In the genomic region with DNA sequence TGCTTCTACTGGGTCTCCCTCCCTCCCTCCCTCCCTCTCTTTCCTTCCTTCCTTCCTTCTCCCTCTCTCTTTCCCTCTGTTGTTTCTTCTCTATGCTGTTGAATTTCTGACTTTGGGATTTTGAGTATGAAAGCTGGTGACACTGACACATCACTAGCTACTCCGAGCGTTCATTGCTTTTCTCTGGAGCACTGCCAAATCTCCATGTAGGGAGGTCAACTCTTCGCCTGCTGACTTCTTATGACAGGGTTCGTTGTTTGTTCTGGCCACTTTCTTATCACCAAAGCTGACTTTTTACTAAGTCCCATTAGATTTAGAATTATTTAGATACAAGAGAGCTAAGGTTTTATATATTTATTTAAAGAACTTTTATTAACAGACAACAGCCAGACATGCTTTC, we compare ENCODE assay signal across 13 cellular contexts. TPM values are rescaled to one million over a fixed set of nuclear protein-coding genes. Genes with fewer than 3 reads are reported as not detected.
A peak's percentile ranks its signal among the peaks of the same experiment; 100 is the strongest.
DNase-seq lines count a peak whose midpoint lies in the region; ATAC-seq and TF ChIP-seq lines count a peak whose summit lies in the region.
"Had no signal": no experiment of that assay in that cellular context is flagged by ENCODE, and none has a peak within 500 bp of the region (broad histone marks: within the 10 kb centered on the region; RNA-seq: fewer than 3 reads in every experiment).

No MANE protein-coding gene starts in this region.

- H4K8ac ChIP-seq in trophoblast cell (ENCODE audit: low read depth, low read length): no peak overlapping the region

- no peak overlapping the region for H4K12ac ChIP-seq in trophoblast cell (ENCODE audit: low read depth, low read length)

- H2AFZ ChIP-seq in trophoblast cell (ENCODE audit: insufficient read depth, low read length, poor library complexity): no peak overlapping the region

- H3K14ac ChIP-seq in trophoblast cell (ENCODE audit: low read length): no peak overlapping the region

- no peak for ATAC-seq in GM19397 (IDR thresholded peaks at IDR 0.05; ENCODE audit: unreplicated experiment)
- ATAC-seq in foreskin keratinocyte: no peak

- H3K79me1 ChIP-seq in trophoblast cell (ENCODE audit: low read length): no peaks in the 10 kb centered on the region

- peak overlapping the region; percentile 38 for H3K27ac Mint-ChIP-seq in activated T-helper 1 cell treated with anti-CD3 and anti-CD28 coated beads, Interleukin-12 subunit alpha, Interleukin-12 subunit beta, Interleukin-2, Interleukin-4 antibody, amounts not matched to agents 30 ng/mL and 10 ng/mL and 1 ng/mL, durations not matched to agents 14 hours and 24 hours and 36 hours

- CTCF ChIA-PET in HEK293T (lab: Yijun Ruan, JAX): interaction anchor here (1.0 to 1.4 kb wide), 3 partner anchors 25 to 63 kb away, joined by 3 read pairs; no protein-coding TSS in a partner anchor

- H3K79me2 ChIP-seq in trophoblast cell (ENCODE audit: control insufficient read depth, insufficient read depth, low read length, poor library complexity): no peaks in the 10 kb centered on the region

- no peak overlapping the region for H3K18ac ChIP-seq in trophoblast cell (ENCODE audit: low read length)

- no peaks in the 10 kb centered on the region for H3K9me3 ChIP-seq in trophoblast cell (ENCODE audit: insufficient read depth, low read depth, low read length)
- H3K9me3 ChIP-seq: breast epithelium had no signal

- no peak overlapping the region for H2AK5ac ChIP-seq in trophoblast cell (ENCODE audit: low read length)

- H3K4me2 ChIP-seq in trophoblast cell (ENCODE audit: low read length): no peak overlapping the region

- no peak for TF ChIP-seq CTCF in foreskin keratinocyte (conservative IDR thresholded peaks at IDR 0.05)

- H2BK5ac ChIP-seq in trophoblast cell (ENCODE audit: low read depth, low read length, poor library complexity): peak overlapping the region; percentile 49

- no peak overlapping the region for H2BK12ac ChIP-seq in trophoblast cell (ENCODE audit: low read length)

- no CpG with 5 or more reads among the region's 4 CpGs for WGBS in trophoblast cell (ENCODE audit: extremely low coverage, insufficient coverage, insufficient read length)

- POLR2A ChIA-PET in HEK293T (lab: Yijun Ruan, JAX): no interaction called here

- H3K27me3 Mint-ChIP-seq in activated T-helper 1 cell treated with anti-CD3 and anti-CD28 coated beads, Interleukin-12 subunit alpha, Interleukin-12 subunit beta, Interleukin-2, Interleukin-4 antibody, amounts not matched to agents 30 ng/mL and 10 ng/mL and 1 ng/mL, durations not matched to agents 14 hours and 24 hours and 36 hours (ENCODE audit: insufficient read depth): no peaks in the 10 kb centered on the region

- DNase-seq in HEK293T (ENCODE audit: extremely low spot score) (peak; percentile 46), glomerular visceral epithelial cell (ENCODE audit: extremely low spot score) (peak; percentile 21), trophoblast cell (no peak), foreskin keratinocyte (no peak), islet precursor cell (no peak), NCI-H1930 (lab: John Stamatoyannopoulos, UW) (no peak)
- no peak for DNase-seq in activated T-helper 1 cell treated with anti-CD3 and anti-CD28 coated beads, Interleukin-12 subunit alpha, Interleukin-12 subunit beta, Interleukin-2, Interleukin-4 antibody, amounts not matched to agents 30 ng/mL and 10 ng/mL and 1 ng/mL, durations not matched to agents 14 hours and 24 hours and 36 hours (ENCODE audit: low spot score)
- DNase-seq: activated CD4-positive, alpha-beta T cell treated with anti-CD3 and anti-CD28 coated beads for 48 hours; EL; hippocampal formation had no signal

- H3K4me1 Mint-ChIP-seq in activated T-helper 1 cell treated with anti-CD3 and anti-CD28 coated beads, Interleukin-12 subunit alpha, Interleukin-12 subunit beta, Interleukin-2, Interleukin-4 antibody, amounts not matched to agents 30 ng/mL and 10 ng/mL and 1 ng/mL, durations not matched to agents 14 hours and 24 hours and 36 hours (ENCODE audit: low read depth): peaks cover 90% of the 10 kb centered on the region

- no peak overlapping the region for H2BK120ac ChIP-seq in trophoblast cell (ENCODE audit: insufficient read depth, low read length, poor library complexity)

- H3K4me3 Mint-ChIP-seq in activated T-helper 1 cell treated with anti-CD3 and anti-CD28 coated beads, Interleukin-12 subunit alpha, Interleukin-12 subunit beta, Interleukin-2, Interleukin-4 antibody, amounts not matched to agents 30 ng/mL and 10 ng/mL and 1 ng/mL, durations not matched to agents 14 hours and 24 hours and 36 hours: peak overlapping the region; percentile 25

- no peak overlapping the region for H3K4ac ChIP-seq in trophoblast cell (ENCODE audit: low read depth, low read length)

- H3K36me3 ChIP-seq in trophoblast cell (ENCODE audit: control insufficient read depth in 1 of 2, insufficient read depth in 2 of 2, low read length in 2 of 2): peaks cover 0 to 2% of the 10 kb centered on the region in 2 experiments
- H3K36me3 ChIP-seq: breast epithelium had no signal

- intact Hi-C loops in activated T-helper 1 cell treated with anti-CD3 and anti-CD28 coated beads, Interleukin-12 subunit alpha, Interleukin-12 subunit beta, Interleukin-2, Interleukin-4 antibody, amounts not matched to agents 30 ng/mL and 10 ng/mL and 1 ng/mL, durations not matched to agents 14 hours and 24 hours and 36 hours (cut with micrococcal nuclease): no loop called here

- H3K36me3 Mint-ChIP-seq in activated T-helper 1 cell treated with anti-CD3 and anti-CD28 coated beads, Interleukin-12 subunit alpha, Interleukin-12 subunit beta, Interleukin-2, Interleukin-4 antibody, amounts not matched to agents 30 ng/mL and 10 ng/mL and 1 ng/mL, durations not matched to agents 14 hours and 24 hours and 36 hours (ENCODE audit: low read depth): peaks cover 43% of the 10 kb centered on the region

- no peaks in the 10 kb centered on the region for H3K27me3 ChIP-seq in trophoblast cell (ENCODE audit: insufficient read depth, low read length)
- no peaks in the 10 kb centered on the region for H3K27me3 ChIP-seq in foreskin keratinocyte
- H3K27me3 ChIP-seq: breast epithelium had no signal

- H3K4me1 ChIP-seq in trophoblast cell (ENCODE audit: control insufficient read depth in 1 of 2, insufficient read depth in 2 of 2, low read length in 2 of 2) (no peaks in the 10 kb centered on the region), foreskin keratinocyte (peaks cover 13% of the 10 kb centered on the region)

- no peaks in the 10 kb centered on the region for H3K9me3 Mint-ChIP-seq in activated T-helper 1 cell treated with anti-CD3 and anti-CD28 coated beads, Interleukin-12 subunit alpha, Interleukin-12 subunit beta, Interleukin-2, Interleukin-4 antibody, amounts not matched to agents 30 ng/mL and 10 ng/mL and 1 ng/mL, durations not matched to agents 14 hours and 24 hours and 36 hours

- no peak overlapping the region for H3K4me3 ChIP-seq in trophoblast cell (ENCODE audit: low read depth, low read length)
- H3K4me3 ChIP-seq: breast epithelium had no signal

- H3K23ac ChIP-seq in trophoblast cell (ENCODE audit: low read length): no peak overlapping the region

- H3K9ac ChIP-seq in trophoblast cell (ENCODE audit: low read length): no peak overlapping the region

- no peak overlapping the region for H3K27ac ChIP-seq in trophoblast cell (ENCODE audit: low read depth, low read length)
- H3K27ac ChIP-seq in foreskin keratinocyte: no peak overlapping the region
- H3K27ac ChIP-seq: breast epithelium, HL-60 had no signal

- no peak overlapping the region for H4K91ac ChIP-seq in trophoblast cell (ENCODE audit: low read depth, low read length)

TF ChIP-seq in HEK293T, 16 proteins besides CTCF, POLR2A, EP300 and RAD21:
- TF ChIP-seq CTBP1 (IDR thresholded peaks at IDR 0.05; ENCODE audit: borderline replicate concordance): no peak
- no peak for TF ChIP-seq FOXM1 (IDR thresholded peaks at IDR 0.05; ENCODE audit: borderline replicate concordance)
- no peak for TF ChIP-seq HDGF (IDR thresholded peaks at IDR 0.05; ENCODE audit: borderline replicate concordance)
- TF ChIP-seq TARDBP (IDR thresholded peaks at IDR 0.05): no peak
- TF ChIP-seq NFRKB (IDR thresholded peaks at IDR 0.05): no peak
- no peak for TF ChIP-seq LEF1 (IDR thresholded peaks at IDR 0.05; ENCODE audit: borderline replicate concordance)
- TF ChIP-seq ZNF384 (IDR thresholded peaks at IDR 0.05): no peak
- no peak for TF ChIP-seq FOXK2 (IDR thresholded peaks at IDR 0.05)
- TF ChIP-seq BHLHE40 (IDR thresholded peaks at IDR 0.05; ENCODE audit: borderline replicate concordance): no peak

RNA-seq across cellular contexts. Expression of a gene that starts 31.1 kb away (rescaled TPM):
- 214 and 219 TPM in 2 replicates for total RNA-seq in activated T-helper 1 cell treated with anti-CD3 and anti-CD28 coated beads, Interleukin-12 subunit alpha, Interleukin-12 subunit beta, Interleukin-2, Interleukin-4 antibody, amounts not matched to agents 30 ng/mL and 10 ng/mL and 1 ng/mL, durations not matched to agents 14 hours and 24 hours and 36 hours
- polyA plus RNA-seq in trophoblast cell (2013): 58.8 and 59.8 TPM in 2 replicates
- 17.1 and 19.4 TPM in 2 replicates for total RNA-seq in foreskin keratinocyte
- polyA plus RNA-seq in foreskin keratinocyte: 7.6 and 8.2 TPM in 2 replicates

Comparison
In these comparisons a context has a peak if more than half of its experiments do, and no peak if none do; other contexts are left out.
1. DNase-seq: peak in HEK293T (single experiment) and glomerular visceral epithelial cell (single experiment); none in activated T-helper 1 cell treated with anti-CD3 and anti-CD28 coated beads, Interleukin-12 subunit alpha, Interleukin-12 subunit beta, Interleukin-2, Interleukin-4 antibody, amounts not matched to agents 30 ng/mL and 10 ng/mL and 1 ng/mL, durations not matched to agents 14 hours and 24 hours and 36 hours (single experiment), trophoblast cell (0 of 2), foreskin keratinocyte (0 of 2), islet precursor cell (single experiment) and NCI-H1930 (0 of 2).
2. RNA of a gene that starts 31.1 kb away (total RNA-seq): 214 to 219 TPM in activated T-helper 1 cell treated with anti-CD3 and anti-CD28 coated beads, Interleukin-12 subunit alpha, Interleukin-12 subunit beta, Interleukin-2, Interleukin-4 antibody, amounts not matched to agents 30 ng/mL and 10 ng/mL and 1 ng/mL, durations not matched to agents 14 hours and 24 hours and 36 hours; 17.1 to 19.4 TPM in foreskin keratinocyte; every median in the first group is over 10 times any median in the second.